8 cellular contexts compared by ENCODE assay signal in the genomic region with DNA sequence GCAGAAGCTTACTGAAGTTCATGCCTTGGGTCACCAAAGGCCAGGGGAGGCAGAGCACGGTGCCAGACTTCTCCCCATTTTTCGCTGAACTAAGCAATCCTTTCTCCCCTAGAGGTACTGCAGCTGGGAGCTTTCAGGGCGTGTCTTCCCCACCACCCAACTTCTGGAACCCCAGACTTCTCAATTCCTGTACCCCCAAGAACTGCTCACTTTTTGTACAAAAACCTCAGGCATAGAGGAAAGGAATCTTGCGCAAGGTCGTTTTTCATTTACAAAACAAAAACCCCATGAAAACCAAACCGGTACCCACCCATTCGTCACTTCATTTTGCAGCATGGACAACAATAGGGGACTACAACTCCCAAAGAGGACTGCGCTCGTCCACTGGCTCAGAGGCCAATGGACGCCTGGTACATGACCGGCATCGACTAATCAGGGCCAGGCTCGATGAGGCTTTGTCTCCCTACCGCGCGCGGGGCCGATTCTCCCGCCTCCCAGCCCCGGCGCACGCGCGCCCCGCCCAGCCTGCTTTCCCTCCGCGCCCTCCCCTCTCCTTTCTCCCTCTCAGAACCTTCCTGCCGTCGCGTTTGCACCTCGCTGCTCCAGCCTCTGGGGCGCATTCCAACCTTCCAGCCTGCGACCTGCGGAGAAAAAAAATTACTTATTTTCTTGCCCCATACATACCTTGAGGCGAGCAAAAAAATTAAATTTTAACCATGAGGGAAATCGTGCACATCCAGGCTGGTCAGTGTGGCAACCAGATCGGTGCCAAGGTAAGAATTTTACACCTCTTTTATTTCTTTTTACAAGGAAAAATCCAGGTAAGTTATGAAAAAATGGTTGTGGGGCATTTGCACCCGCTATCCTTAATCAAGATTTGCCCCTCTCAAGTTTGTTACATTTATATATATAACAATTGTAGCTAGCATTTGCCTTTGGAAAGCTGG. TPM values are rescaled to one million over a fixed set of nuclear protein-coding genes. Genes with fewer than 3 reads are reported as not detected.
A peak's percentile ranks its signal among the peaks of the same experiment; 100 is the strongest.
DNase-seq lines count a peak whose midpoint lies in the region; TF ChIP-seq lines count a peak whose summit lies in the region.

A gene (plus strand): TSS at position 562 of the 947 bp plus-strand sequence. CDS start 155 bp downstream, at position 717.

- no peaks in the 10 kb centered on the region for H4K20me1 ChIP-seq in OCI-LY1 (ENCODE audit: insufficient read depth, low read length)

- H3K79me2 ChIP-seq in OCI-LY1 (ENCODE audit: insufficient read depth, low read length) (peaks cover 24% of the 10 kb centered on the region), mesendoderm (ENCODE audit: control insufficient read depth, insufficient read depth, low read length) (peaks cover 41% of the 10 kb centered on the region)

- H3K4me2 ChIP-seq in OCI-LY1 (ENCODE audit: low read length) = peak within 1 kb of the TSS; percentile 82
- H3K4me2 ChIP-seq in mesendoderm (ENCODE audit: low read length) = peak within 1 kb of the TSS; percentile 89

- H3K27me3 Mint-ChIP-seq in CD8-positive, alpha-beta memory T cell = peaks cover 0 to 6% of the 10 kb centered on the region in 2 donors
- no peaks in the 10 kb centered on the region for H3K27me3 Mint-ChIP-seq in endodermal cell (ENCODE audit: insufficient read depth)

- peaks cover 15% of the 10 kb centered on the region for H3F3A ChIP-seq in OCI-LY1 (ENCODE audit: insufficient read depth, low read length)

- H3K36me3 Mint-ChIP-seq in CD8-positive, alpha-beta memory T cell = peaks cover 3 to 53% (median 17%) of the 10 kb centered on the region in 3 donors
- H3K36me3 Mint-ChIP-seq in endodermal cell (ENCODE audit: low read depth) = peaks cover 44% of the 10 kb centered on the region

- H3K23ac ChIP-seq in mesendoderm (ENCODE audit: low read length) = peak within 1 kb of the TSS; percentile 49

- H4K8ac ChIP-seq in mesendoderm (ENCODE audit: low read depth, low read length) = peak within 1 kb of the TSS; percentile 67

- H2BK120ac ChIP-seq in mesendoderm (ENCODE audit: low read depth, low read length) = peak within 1 kb of the TSS; percentile 63

- peak within 1 kb of the TSS; percentile 36 for H4K5ac ChIP-seq in mesendoderm (ENCODE audit: low read length)

- H3K56ac ChIP-seq in mesendoderm (ENCODE audit: low read length) = peak within 1 kb of the TSS; percentile 96

- H2BK5ac ChIP-seq in mesendoderm (ENCODE audit: low read length) = peak within 1 kb of the TSS; percentile 73

- DNase-seq in CD8-positive, alpha-beta memory T cell = peak; percentile 93 to 97 (median 94)
- DNase-seq in GM20000 (ENCODE audit: low spot score) (peak; percentile 89), HuH-7 (ENCODE audit: low spot score) (peak; percentile 85), endodermal cell (peak; percentile 98), mesendoderm (peak; percentile 100)
- DNase-seq in activated CD8-positive, alpha-beta memory T cell treated with anti-CD3 and anti-CD28 coated beads, Interleukin-2, amount 50 U/mL, for 24 hours (ENCODE audit: extremely low read depth) = peak; percentile 87
- DNase-seq in stimulated activated CD8-positive, alpha-beta memory T cell treated with anti-CD3 and anti-CD28 coated beads, Interleukin-12 subunit alpha, Interleukin-12 subunit beta, amount 100 ng/mL, for 4 hours (ENCODE audit: low read depth) = peak; percentile 86

- peaks cover 57 to 74% (median 60%) of the 10 kb centered on the region in 3 donors for H3K4me1 Mint-ChIP-seq in CD8-positive, alpha-beta memory T cell
- peaks cover 38% of the 10 kb centered on the region for H3K4me1 Mint-ChIP-seq in endodermal cell

- TF ChIP-seq CTCF in GM20000 (IDR thresholded peaks at IDR 0.05; ENCODE audit: extremely low read depth, missing control alignments) (no peak), OCI-LY1 (IDR thresholded peaks at IDR 0.05; ENCODE audit: low read length) (no peak), endodermal cell (conservative IDR thresholded peaks at IDR 0.05) (peak; percentile 29)

- H3K9me3 Mint-ChIP-seq in CD8-positive, alpha-beta memory T cell = no peaks in the 10 kb centered on the region
- H3K9me3 Mint-ChIP-seq in endodermal cell = no peaks in the 10 kb centered on the region

- peaks cover 22% of the 10 kb centered on the region for H3K36me3 ChIP-seq in CD8-positive, alpha-beta memory T cell (ENCODE audit: insufficient read depth, low read length)
- peaks cover 51% of the 10 kb centered on the region for H3K36me3 ChIP-seq in OCI-LY1 (ENCODE audit: insufficient read depth, low read length)
- peaks cover 40% of the 10 kb centered on the region for H3K36me3 ChIP-seq in endodermal cell (ENCODE audit: control insufficient read depth, insufficient read depth, low read length)
- peaks cover 19% of the 10 kb centered on the region for H3K36me3 ChIP-seq in mesendoderm (ENCODE audit: control insufficient read depth, insufficient read depth, low read length)

- peak within 1 kb of the TSS; percentile 72 for H2AK5ac ChIP-seq in mesendoderm (ENCODE audit: low read length)

- H3K79me1 ChIP-seq in mesendoderm (ENCODE audit: low read length) = peaks cover 2% of the 10 kb centered on the region

- 0% methylated on average over 25 to 37 of the region's 38 CpGs for WGBS in endodermal cell (ENCODE audit: insufficient coverage in 1 of 2, insufficient read length in 1 of 2), 2 experiments
- WGBS in mesendoderm (ENCODE audit: extremely low coverage, insufficient coverage, low lambda C conversion rate) = no CpG with 5 or more reads among the region's 38 CpGs

- H3K4me1 ChIP-seq in CD8-positive, alpha-beta memory T cell (ENCODE audit: insufficient read depth, low read length) = peaks cover 32% of the 10 kb centered on the region
- H3K4me1 ChIP-seq in OCI-LY1 (ENCODE audit: insufficient read depth, low read length, severe bottlenecking) = peaks cover 51% of the 10 kb centered on the region
- H3K4me1 ChIP-seq in endodermal cell (ENCODE audit: control insufficient read depth, insufficient read depth, low read length) = no peaks in the 10 kb centered on the region
- H3K4me1 ChIP-seq in mesendoderm (ENCODE audit: control insufficient read depth, low read depth, low read length) = peaks cover 2% of the 10 kb centered on the region

- CTCF ChIA-PET in CD8-positive, alpha-beta memory T cell (lab: Charles Lee) = interaction anchor here (3.6 to 17.1 kb wide), 4 partner anchors 11 to 178 kb away, joined by 16 to 697 read pairs (median 36); a partner anchor contains a TSS

- H3K18ac ChIP-seq in mesendoderm (ENCODE audit: low read length) = peak within 1 kb of the TSS; percentile 96

- POLR2A ChIA-PET in CD8-positive, alpha-beta memory T cell (lab: Charles Lee) = interaction anchor here (0.6 to 7.4 kb wide), 6 partner anchors 29 to 105 kb away, joined by 5 to 142 read pairs (median 8); a partner anchor contains a TSS

- no peaks in the 10 kb centered on the region for H3K27me3 ChIP-seq in CD8-positive, alpha-beta memory T cell (ENCODE audit: insufficient read depth, low read length, poor library complexity, severe bottlenecking)
- H3K27me3 ChIP-seq in OCI-LY1 (ENCODE audit: insufficient read depth, low read length) (no peaks in the 10 kb centered on the region), endodermal cell (ENCODE audit: control insufficient read depth, insufficient read depth, low read length, poor library complexity, severe bottlenecking) (no peaks in the 10 kb centered on the region), mesendoderm (ENCODE audit: insufficient read depth, low read length, poor library complexity) (no peaks in the 10 kb centered on the region)

- H3K9me3 ChIP-seq in CD8-positive, alpha-beta memory T cell (ENCODE audit: low read length) = no peaks in the 10 kb centered on the region
- no peaks in the 10 kb centered on the region for H3K9me3 ChIP-seq in OCI-LY1 (ENCODE audit: low read length)
- H3K9me3 ChIP-seq in endodermal cell (ENCODE audit: control insufficient read depth, low read length) = no peaks in the 10 kb centered on the region

- H2AFZ ChIP-seq in OCI-LY1 (ENCODE audit: low read length) = no peak within 1 kb of the TSS

- H3K9ac ChIP-seq in OCI-LY1 (ENCODE audit: low read length) = peak within 1 kb of the TSS; percentile 100
- H3K9ac ChIP-seq in endodermal cell (ENCODE audit: extremely low read depth, low read length, poor library complexity, severe bottlenecking) = peak within 1 kb of the TSS; percentile 100
- peak within 1 kb of the TSS; percentile 98 for H3K9ac ChIP-seq in mesendoderm (ENCODE audit: low read length)

- H3K27ac ChIP-seq in CD8-positive, alpha-beta memory T cell (ENCODE audit: low read depth, low read length) = peak within 1 kb of the TSS; percentile 91
- H3K27ac ChIP-seq in OCI-LY1 (ENCODE audit: low read depth, low read length, poor library complexity, severe bottlenecking) (peak within 1 kb of the TSS; percentile 97), endodermal cell (ENCODE audit: low read depth, low read length) (peak within 1 kb of the TSS; percentile 99), mesendoderm (ENCODE audit: low read depth, low read length) (peak within 1 kb of the TSS; percentile 93)

- H3K4me3 ChIP-seq in CD8-positive, alpha-beta memory T cell (ENCODE audit: low read length) = peak within 1 kb of the TSS; percentile 95
- H3K4me3 ChIP-seq in OCI-LY1 (ENCODE audit: low read depth, low read length, poor library complexity, severe bottlenecking) (peak within 1 kb of the TSS; percentile 100), endodermal cell (ENCODE audit: low read length) (peak within 1 kb of the TSS; percentile 99), mesendoderm (ENCODE audit: low read length) (peak within 1 kb of the TSS; percentile 95)

- H3K4ac ChIP-seq in mesendoderm (ENCODE audit: low read depth, low read length) = peak within 1 kb of the TSS; percentile 96

- peak within 1 kb of the TSS; percentile 91 to 99 (median 98) for H3K4me3 Mint-ChIP-seq in CD8-positive, alpha-beta memory T cell
- H3K4me3 Mint-ChIP-seq in endodermal cell = peak within 1 kb of the TSS; percentile 99

- H3K9me2 ChIP-seq in OCI-LY1 (ENCODE audit: low read depth, low read length) = no peaks in the 10 kb centered on the region

- H2BK15ac ChIP-seq in mesendoderm (replicated peaks; ENCODE audit: low read depth) = no peak within 1 kb of the TSS

- H3K27ac Mint-ChIP-seq in CD8-positive, alpha-beta memory T cell = peak within 1 kb of the TSS; percentile 78 to 98 (median 96)
- peak within 1 kb of the TSS; percentile 99 for H3K27ac Mint-ChIP-seq in endodermal cell

RNA-seq across cellular contexts. Expression of the gene that starts here (rescaled TPM):
- total RNA-seq in CD8-positive, alpha-beta memory T cell = 1,000 to 10,000 TPM; 1,610 to 1,639 TPM
- 136 TPM for polyA plus RNA-seq in CD8-positive, alpha-beta memory T cell
- total RNA-seq in endodermal cell = 1,000 to 10,000 TPM; 1,504 to 1,815 TPM
- polyA plus RNA-seq in endodermal cell (2013, experiment 1 of 2) = 2,363 TPM
- polyA plus RNA-seq in endodermal cell (2013, experiment 2 of 2) = 2,162 TPM
- 1,956 TPM for polyA plus RNA-seq in mesendoderm (2013, experiment 1 of 2)
- 1,954 TPM for polyA plus RNA-seq in mesendoderm (2013, experiment 2 of 2)

Comparison
In these comparisons a context has a peak if more than half of its experiments do, and no peak if none do; other contexts are left out.
1. Peak in every context shown above with its lines: DNase-seq, H3K4me3 ChIP-seq and H3K27ac ChIP-seq.